ENCODE assay signal across 13 cellular contexts in genomic region chr14:95483843-95484165, GRCh38. TPM values are rescaled to one million over a fixed set of nuclear protein-coding genes. Genes with fewer than 3 reads are reported as not detected.
A peak's percentile ranks its signal among the peaks of the same experiment; 100 is the strongest.
DNase-seq lines count a peak whose midpoint lies in the region; TF ChIP-seq lines count a peak whose summit lies in the region.
"Had no signal": no experiment of that assay in that cellular context is flagged by ENCODE, and none has a peak within 500 bp of the region (broad histone marks: within the 10 kb centered on the region; RNA-seq: fewer than 3 reads in every experiment).

No MANE protein-coding gene starts in this region.

- peaks cover 2% of the 10 kb centered on the region for H3K36me3 Mint-ChIP-seq in activated naive CD4-positive, alpha-beta T cell treated with anti-CD3 and anti-CD28 coated beads, Interleukin-2, amount 50 U/mL, for 24 hours
- H3K36me3 Mint-ChIP-seq in activated naive CD4-positive, alpha-beta T cell treated with anti-CD3 and anti-CD28 coated beads for 36 hours (ENCODE audit: low read depth) = peaks cover 2% of the 10 kb centered on the region

- no peaks in the 10 kb centered on the region for H3K36me3 ChIP-seq in mucosa of rectum (ENCODE audit: control insufficient read depth in 2 of 2, insufficient read depth in 2 of 2, low read length in 2 of 2)
- H3K36me3 ChIP-seq in thyroid gland = no peaks in the 10 kb centered on the region

- H3K9ac ChIP-seq in mucosa of rectum (ENCODE audit: low read depth in 1 of 2, low read length in 2 of 2) = no peak overlapping the region

- CTCF ChIA-PET in activated naive CD4-positive, alpha-beta T cell treated with anti-CD3 and anti-CD28 coated beads for 36 hours (lab: Charles Lee) = no interaction called here

- H3K4me3 ChIP-seq in mucosa of rectum (ENCODE audit: low read length in 2 of 2) (no peak overlapping the region), thyroid gland (replicated peaks in 1 of 3) (no peak overlapping the region)

- no peak for TF ChIP-seq CTCF in thyroid gland (IDR thresholded peaks at IDR 0.05)

- no peak for DNase-seq in activated naive CD4-positive, alpha-beta T cell treated with anti-CD3 and anti-CD28 coated beads for 36 hours
- DNase-seq in thyroid gland (no peak), medulla oblongata (ENCODE audit: extremely low spot score) (no peak), DMS153 (lab: John Stamatoyannopoulos, UW) (no peak), NCI-H2196 (lab: John Stamatoyannopoulos, UW; ENCODE audit: unreplicated experiment) (no peak)
- DNase-seq: activated CD4-positive, alpha-beta T cell treated with anti-CD3 and anti-CD28 coated beads, Interleukin-2, amount 50 U/mL, for 1 hour; GDM1; NCI-H446; SHP77 treated with DMSO at 0.1 percent for 48 hours had no signal

- intact Hi-C loops in activated naive CD4-positive, alpha-beta T cell treated with anti-CD3 and anti-CD28 coated beads for 36 hours (cut with micrococcal nuclease) = loop anchor here (5.0 kb wide), 1 partner anchor 33 kb away; the partner anchor contains the start of gene SYNE3
- intact Hi-C loops in thyroid gland (cut with DNase I) = no loop called here

- TF ChIP-seq POLR2A in thyroid gland (IDR thresholded peaks at IDR 0.05) = no peak

- H3K27ac Mint-ChIP-seq in activated naive CD4-positive, alpha-beta T cell treated with anti-CD3 and anti-CD28 coated beads, Interleukin-2, amount 50 U/mL, for 24 hours = peak overlapping the region; percentile 90
- no peak overlapping the region for H3K27ac Mint-ChIP-seq in activated naive CD4-positive, alpha-beta T cell treated with anti-CD3 and anti-CD28 coated beads for 36 hours

- peaks cover 47% of the 10 kb centered on the region for H3K4me1 Mint-ChIP-seq in activated naive CD4-positive, alpha-beta T cell treated with anti-CD3 and anti-CD28 coated beads, Interleukin-2, amount 50 U/mL, for 24 hours
- peaks cover 45% of the 10 kb centered on the region for H3K4me1 Mint-ChIP-seq in activated naive CD4-positive, alpha-beta T cell treated with anti-CD3 and anti-CD28 coated beads for 36 hours (ENCODE audit: low read depth)

- no peak overlapping the region for H3K4me3 Mint-ChIP-seq in activated naive CD4-positive, alpha-beta T cell treated with anti-CD3 and anti-CD28 coated beads, Interleukin-2, amount 50 U/mL, for 24 hours
- no peak overlapping the region for H3K4me3 Mint-ChIP-seq in activated naive CD4-positive, alpha-beta T cell treated with anti-CD3 and anti-CD28 coated beads for 36 hours
- H3K4me3 Mint-ChIP-seq: endodermal cell had no signal

- H3K27ac ChIP-seq in adipose tissue (ENCODE audit: low read depth, low read length) = peak overlapping the region; percentile 1
- peak overlapping the region; percentile 70 to 74 for H3K27ac ChIP-seq in mucosa of rectum (ENCODE audit: low read depth in 2 of 2, low read length in 2 of 2)
- peak overlapping the region; percentile 27 to 72 (median 67) for H3K27ac ChIP-seq in thyroid gland

- WGBS in adipose tissue, 3 donors = 96 to 97% (median 96%) methylated on average over 4 of the region's 4 CpGs
- 95 to 98% methylated on average over 4 of the region's 4 CpGs for WGBS in thyroid gland, 2 donors

- H3K4me1 ChIP-seq in mucosa of rectum (ENCODE audit: control insufficient read depth in 2 of 2, insufficient read depth in 2 of 2, low read length in 2 of 2) (peaks cover 36 to 57% of the 10 kb centered on the region in 2 donors), thyroid gland (peaks cover 7 to 46% of the 10 kb centered on the region in 2 donors)

- H3K9me3 ChIP-seq in mucosa of rectum (ENCODE audit: control insufficient read depth in 2 of 2, low read length in 2 of 2) (no peaks in the 10 kb centered on the region), thyroid gland (no peaks in the 10 kb centered on the region)

- H3K9me3 Mint-ChIP-seq in activated naive CD4-positive, alpha-beta T cell treated with anti-CD3 and anti-CD28 coated beads, Interleukin-2, amount 50 U/mL, for 24 hours = no peaks in the 10 kb centered on the region
- H3K9me3 Mint-ChIP-seq in activated naive CD4-positive, alpha-beta T cell treated with anti-CD3 and anti-CD28 coated beads for 36 hours = no peaks in the 10 kb centered on the region
- H3K9me3 Mint-ChIP-seq: endodermal cell had no signal

- no peaks in the 10 kb centered on the region for H3K27me3 Mint-ChIP-seq in activated naive CD4-positive, alpha-beta T cell treated with anti-CD3 and anti-CD28 coated beads, Interleukin-2, amount 50 U/mL, for 24 hours
- H3K27me3 Mint-ChIP-seq in activated naive CD4-positive, alpha-beta T cell treated with anti-CD3 and anti-CD28 coated beads for 36 hours (ENCODE audit: low read depth) = no peaks in the 10 kb centered on the region

- H3K27me3 ChIP-seq in mucosa of rectum (ENCODE audit: control insufficient read depth in 2 of 2, insufficient read depth in 2 of 2, low read length in 2 of 2) = no peaks in the 10 kb centered on the region
- no peaks in the 10 kb centered on the region for H3K27me3 ChIP-seq in thyroid gland

RNA-seq across cellular contexts. Expression of gene SYNE3, which starts 32.6 kb away (rescaled TPM):
- total RNA-seq in activated naive CD4-positive, alpha-beta T cell treated with anti-CD3 and anti-CD28 coated beads for 36 hours = 10 to 100 TPM; 21.6 to 22.8 TPM
- polyA plus RNA-seq in adipose tissue = 10 to 100 TPM in 2 of 3 donors, 1 to 10 TPM in 1; 1.7 to 27.8 (median 24.5) TPM
- 10 to 100 TPM in 3 of 4 donors, 1 to 10 TPM in 1; 9.7 to 21.9 (median 17.6) TPM for total RNA-seq in thyroid gland

RNA-seq across cellular contexts. Expression of gene GLRX5, which starts 51.0 kb away (rescaled TPM):
- 10 to 100 TPM; 34.2 to 34.6 TPM for total RNA-seq in activated naive CD4-positive, alpha-beta T cell treated with anti-CD3 and anti-CD28 coated beads for 36 hours
- polyA plus RNA-seq in adipose tissue = 10 to 100 TPM; 19.8 to 41.1 (median 38.3) TPM
- total RNA-seq in thyroid gland = 10 to 100 TPM; 33.9 to 64.1 (median 41.3) TPM

Comparison
In these comparisons a context has a peak if more than half of its experiments do, and no peak if none do; other contexts are left out.
1. H3K27ac ChIP-seq: peak in every context shown above with its lines; median percentile 72 in mucosa of rectum; 67 in thyroid gland; 1 in adipose tissue.